8 cellular contexts compared by ENCODE assay signal in the genomic region with DNA sequence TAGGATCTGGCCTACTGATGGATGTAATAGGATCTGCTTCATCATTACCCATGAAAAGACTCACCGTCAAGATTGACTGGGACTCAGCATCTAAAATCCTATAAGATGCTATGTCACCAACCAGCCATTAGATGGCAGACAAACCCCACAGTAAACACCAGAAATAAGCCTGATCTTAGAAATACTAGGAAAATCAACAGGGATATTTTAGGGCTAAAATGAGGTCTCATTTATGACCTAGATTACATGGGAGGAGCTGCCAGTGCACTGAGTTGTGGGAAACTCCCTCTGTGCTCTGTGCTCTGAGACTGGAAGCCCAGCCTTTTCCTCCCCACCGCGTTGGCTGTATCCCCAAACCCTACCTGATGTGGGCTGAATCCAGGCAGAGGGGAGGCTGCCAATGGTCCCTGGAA.
DNase-seq lines count a peak whose midpoint lies in the region; ATAC-seq, FAIRE-seq and TF ChIP-seq lines count a peak whose summit lies in the region.
"Not testable (repeated sequence)": the region's sequence is repeated elsewhere in the genome, so short reads cannot be mapped to it uniquely, and the experiment has no call there.

No MANE protein-coding gene starts in this region.

- not testable (repeated sequence) for H3K27me3 ChIP-seq in DOHH2 (ENCODE audit: control insufficient read depth, low read length); right lobe of liver; small intestine (ENCODE audit: control insufficient read depth in 2 of 2, insufficient read depth in 2 of 2, low read length in 2 of 2)

- not testable (repeated sequence) for H3F3A ChIP-seq in DOHH2 (ENCODE audit: control insufficient read depth, insufficient read depth)

- H3K27ac ChIP-seq in DOHH2 (ENCODE audit: low read depth, low read length); right lobe of liver; small intestine (ENCODE audit: low read depth in 1 of 2, low read length in 1 of 2): not testable (repeated sequence)

- not testable (repeated sequence) for H4K20me1 ChIP-seq in DOHH2 (ENCODE audit: control insufficient read depth, insufficient read depth, low read depth, low read length)

- in situ Hi-C loops in astrocyte of the cerebellum (cut with HindIII; ENCODE audit: low sequenced_read_pairs), result not testable (repeated sequence)

- peak; percentile 14 for DNase-seq in NAMALWA (ENCODE audit: low spot score)
- not testable (repeated sequence) for DNase-seq in astrocyte of the cerebellum (ENCODE audit: low read depth); right lobe of liver; small intestine
- DNase-seq in fibroblast of the aortic adventitia (ENCODE audit: low read depth), result peak; percentile 6

- peak; percentile 33 for FAIRE-seq in small intestine (lab: Jason Lieb, UNC)

- H3K4me2 ChIP-seq in DOHH2 (ENCODE audit: low read length), result not testable (repeated sequence)

- H3K4me1 ChIP-seq in DOHH2 (ENCODE audit: control insufficient read depth, low read length), result peaks cover 28% of the 10 kb centered on the region
- H3K4me1 ChIP-seq in right lobe of liver; small intestine (ENCODE audit: control insufficient read depth in 2 of 2, insufficient read depth in 1 of 2, low read depth in 1 of 2, low read length in 1 of 2): not testable (repeated sequence)

- H3K36me3 ChIP-seq in DOHH2 (ENCODE audit: control insufficient read depth, low read length); right lobe of liver; small intestine (ENCODE audit: control insufficient read depth in 2 of 2, insufficient read depth in 2 of 2, low read length in 2 of 2): not testable (repeated sequence)

- intact Hi-C loops in right lobe of liver (cut with DNase I), result not testable (repeated sequence)

- TF ChIP-seq POLR2A in right lobe of liver (IDR thresholded peaks at IDR 0.05), result not testable (repeated sequence)

- not testable (repeated sequence) for H3K9me2 ChIP-seq in DOHH2 (replicated peaks; ENCODE audit: control insufficient read depth, low read length)

- peak; percentile 32 for TF ChIP-seq CTCF in DOHH2 (IDR thresholded peaks at IDR 0.05; ENCODE audit: low read depth, low read length, poor library complexity, severe bottlenecking)
- TF ChIP-seq CTCF in astrocyte of the cerebellum (IDR thresholded peaks at IDR 0.05; ENCODE audit: low read depth, low read length, missing control alignments), result peak; percentile 21
- not testable (repeated sequence) for TF ChIP-seq CTCF in fibroblast of the aortic adventitia (IDR thresholded peaks at IDR 0.05; ENCODE audit: insufficient read depth, low read length)
- peak in 3 of 4 donors; percentile 32 to 40 (median 35) for TF ChIP-seq CTCF in right lobe of liver (IDR thresholded peaks at IDR 0.05)

- not testable (repeated sequence) for H3K79me2 ChIP-seq in DOHH2 (ENCODE audit: control insufficient read depth, low read length)

- WGBS in right lobe of liver (ENCODE audit: insufficient coverage, low coverage, low lambda C conversion rate, missing lambda C conversion rate), result 0% methylated on average over 1 of the region's 3 CpGs
- 40 to 42% (median 41%) methylated on average over 3 of the region's 3 CpGs for WGBS in small intestine, 3 donors

- ATAC-seq in GM19372 (IDR thresholded peaks at IDR 0.05; ENCODE audit: low read depth, unreplicated experiment) (peak; percentile 74), HG02798 (IDR thresholded peaks at IDR 0.05; ENCODE audit: poor library complexity, unreplicated experiment) (peak; percentile 76), right lobe of liver (peak; percentile 85 to 90 (median 86))

- not testable (repeated sequence) for H3K4me3 ChIP-seq in DOHH2 (ENCODE audit: low read length); astrocyte of the cerebellum (ENCODE audit: low read depth, low read length); fibroblast of the aortic adventitia (ENCODE audit: low read depth, low read length); right lobe of liver; small intestine (ENCODE audit: low read depth in 1 of 2, low read length in 2 of 2)

- not testable (repeated sequence) for H3K9me3 ChIP-seq in DOHH2 (ENCODE audit: control insufficient read depth, insufficient read depth, low read length); right lobe of liver; small intestine (ENCODE audit: control insufficient read depth, low read depth)
